In the genomic region with DNA sequence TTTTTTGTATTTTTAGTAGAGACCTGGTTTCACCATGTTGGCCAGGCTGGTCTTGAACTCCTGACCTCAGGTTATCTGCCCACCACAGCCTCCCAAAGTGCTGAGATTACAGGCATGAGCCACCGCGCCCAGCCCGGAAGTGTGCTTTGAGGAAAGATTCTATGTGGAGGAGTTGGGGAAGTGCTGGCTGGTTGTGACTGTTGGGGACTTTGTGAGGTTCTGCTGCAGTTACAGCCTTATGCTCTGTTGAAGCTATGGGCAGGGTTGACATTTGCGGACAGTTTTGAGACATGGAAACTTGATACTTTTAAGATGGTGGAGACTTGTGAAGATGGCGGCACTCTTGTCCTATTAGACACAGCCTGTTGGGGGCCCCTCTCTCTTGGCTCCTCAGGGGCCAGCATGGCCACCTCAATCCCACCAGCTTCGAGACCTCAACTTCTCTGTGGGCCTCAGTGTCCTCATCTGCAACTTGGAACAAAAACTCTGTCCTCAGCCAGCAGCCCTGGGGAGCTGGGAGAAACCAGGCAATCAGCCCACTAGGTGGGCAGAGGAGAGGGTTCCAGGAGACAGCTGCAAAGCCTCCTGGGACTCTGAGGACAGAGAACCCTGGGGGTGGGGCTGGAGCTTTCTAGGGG, we compare ENCODE assay signal across 11 cellular contexts. TPM values are rescaled to one million over a fixed set of nuclear protein-coding genes. Genes with fewer than 3 reads are reported as not detected.
A peak's percentile ranks its signal among the peaks of the same experiment; 100 is the strongest.
DNase-seq lines count a peak whose midpoint lies in the region; ATAC-seq, FAIRE-seq and TF ChIP-seq lines count a peak whose summit lies in the region.
"Had no signal": no experiment of that assay in that cellular context is flagged by ENCODE, and none has a peak within 500 bp of the region (broad histone marks: within the 10 kb centered on the region; RNA-seq: fewer than 3 reads in every experiment).

No MANE protein-coding gene starts in this region.

- intact Hi-C loops in GM12878 (cut with micrococcal nuclease; ENCODE audit: unreplicated experiment): no loop called here

- TF ChIP-seq EP300 in A549 (IDR thresholded peaks at IDR 0.05) (no peak), GM12878 (IDR thresholded peaks at IDR 0.05; ENCODE audit: borderline replicate concordance in 1 of 2, control insufficient read depth in 1 of 2, low read depth in 2 of 2, low read length in 2 of 2) (no peak)

- peaks cover 57% of the 10 kb centered on the region for H3K4me1 ChIP-seq in A549
- H3K4me1 ChIP-seq in HUES6 (ENCODE audit: control insufficient read depth, insufficient read depth, low read length): peaks cover 47% of the 10 kb centered on the region
- peaks cover 20% of the 10 kb centered on the region for H3K4me1 ChIP-seq in GM12878 (ENCODE audit: control insufficient read depth, insufficient read depth, low read length)
- H3K4me1 ChIP-seq in mucosa of stomach (ENCODE audit: control insufficient read depth, insufficient read depth, low read length): peaks cover 26% of the 10 kb centered on the region

- H3K36me3 ChIP-seq in HUES6 (ENCODE audit: control insufficient read depth, insufficient read depth, low read length) (no peaks in the 10 kb centered on the region), GM12878 (ENCODE audit: control insufficient read depth in 2 of 2, insufficient read depth in 2 of 2, low read length in 1 of 2) (no peaks in the 10 kb centered on the region), mucosa of stomach (ENCODE audit: control insufficient read depth, insufficient read depth, low read length) (no peaks in the 10 kb centered on the region)

- TF ChIP-seq RAD21 in A549 (conservative IDR thresholded peaks at IDR 0.05 in 1 of 2, IDR thresholded peaks at IDR 0.05 in 1 of 2) (no peak), GM12878 (IDR thresholded peaks at IDR 0.05; ENCODE audit: insufficient read depth, low read depth, low read length) (no peak)

- H3K27me3 ChIP-seq in HUES6 (ENCODE audit: control insufficient read depth, insufficient read depth, low read length): peaks cover 31% of the 10 kb centered on the region
- H3K27me3 ChIP-seq in GM12878 (replicated peaks in 1 of 2; ENCODE audit: control insufficient read depth in 2 of 2, insufficient read depth in 2 of 2, low read length in 1 of 2): no peaks in the 10 kb centered on the region
- peaks cover 10% of the 10 kb centered on the region for H3K27me3 ChIP-seq in mucosa of stomach (ENCODE audit: control insufficient read depth, insufficient read depth, low read length)

- no TSS peak for BruUV-seq in GM12878 (replicated peaks; lab: Mats Ljungman, UMichigan)

- no peak for TF ChIP-seq CTCF in A549 (IDR thresholded peaks at IDR 0.05)
- no peak for TF ChIP-seq CTCF in GM12878 (IDR thresholded peaks at IDR 0.05 in 2 of 3, conservative IDR thresholded peaks at IDR 0.05 in 1 of 3; ENCODE audit: control insufficient read depth in 2 of 3, extremely low read depth in 1 of 3, insufficient read depth in 1 of 3, low read depth in 3 of 3, low read length in 3 of 3)

- H3K4me3 ChIP-seq in A549 (no peak overlapping the region), HUES6 (ENCODE audit: low read depth, low read length) (peak overlapping the region; percentile 76), GM12878 (no peak overlapping the region), mucosa of stomach (ENCODE audit: low read length) (no peak overlapping the region)

- FAIRE-seq in A549 (lab: Jason Lieb, UNC) (no peak), GM12878 (lab: Jason Lieb, UNC) (no peak)

- ATAC-seq in A549 (no peak; a peak in 1 of 6 replicates), GM12878 (peak; percentile 4), HG03135 (IDR thresholded peaks at IDR 0.05; ENCODE audit: unreplicated experiment) (no peak)

- SMC1A ChIA-PET in GM12878 (lab: Charles Lee; ENCODE audit: uncharacterized antibody, unreplicated experiment): interaction anchor here (0.7 to 4.1 kb wide), 7 partner anchors 10 to 457 kb away, joined by 3 to 75 read pairs (median 3); no protein-coding TSS in a partner anchor

- POLR2A ChIA-PET in A549 (lab: Yijun Ruan, JAX): interaction anchor here (0.5 to 2.0 kb wide), 8 partner anchors 10 to 418 kb away, joined by 3 to 10 read pairs (median 6); partner anchors contain the start of gene IER5L
- POLR2A ChIA-PET in GM12878 (lab: Charles Lee): interaction anchor here (0.5 to 4.2 kb wide), 9 partner anchors 9 to 456 kb away, joined by 3 to 70 read pairs (median 5); partner anchors contain the start of gene IER5L

- in situ Hi-C loops in GM12878 (cut with MboI): no loop called here

- DNase-seq in A549 (ENCODE audit: low read depth in 1 of 2, low spot score in 1 of 2) (no peak), GM12878 (ENCODE audit: low read depth, low spot score) (no peak), NCI-H2107 (lab: John Stamatoyannopoulos, UW) (no peak), NCI-H2227 treated with DMSO at 0.1 percent for 48 hours (lab: John Stamatoyannopoulos, UW) (no peak), cerebellar nuclear complex (lab: John Stamatoyannopoulos, UW) (no peak)
- DNase-seq: activated gamma-delta T cell, NCI-H1694 had no signal

- H3K27ac ChIP-seq in A549 (peak overlapping the region; percentile 99 to 100), HUES6 (ENCODE audit: low read depth, low read length) (peak overlapping the region; percentile 77; the same call in 1 of the 2 replicates), GM12878 (ENCODE audit: control insufficient read depth, insufficient read depth) (no peak overlapping the region)

- CTCF ChIA-PET in A549 (lab: Yijun Ruan, JAX): interaction anchor here (0.7 to 23.2 kb wide), 14 partner anchors 9 to 460 kb away, joined by 3 to 653 read pairs (median 6); partner anchors contain the start of gene ASB6
- CTCF ChIA-PET in GM12878 (lab: Yijun Ruan, JAX): interaction anchor here (0.6 to 3.4 kb wide), 19 partner anchors 9 to 464 kb away, joined by 3 to 18 read pairs (median 5); no protein-coding TSS in a partner anchor

- RAD21 ChIA-PET in GM12878 (lab: Charles Lee; ENCODE audit: unreplicated experiment): interaction anchor here (0.7 to 3.4 kb wide), 11 partner anchors 12 to 457 kb away, joined by 3 to 61 read pairs (median 5); partner anchors contain the start of genes IER5L and NTMT1

- no peak overlapping the region for H2AFZ ChIP-seq in GM12878 (ENCODE audit: control insufficient read depth, low read depth, low read length)

- no peak overlapping the region for H3K9ac ChIP-seq in HUES6 (ENCODE audit: low read length)
- H3K9ac ChIP-seq in GM12878 (ENCODE audit: control insufficient read depth, insufficient read depth, low read length): no peak overlapping the region
- peak overlapping the region; percentile 59 for H3K9ac ChIP-seq in mucosa of stomach (ENCODE audit: low read length)

- TF ChIP-seq POLR2A in A549 (IDR thresholded peaks at IDR 0.05; ENCODE audit: low read length) (no peak), GM12878 (IDR thresholded peaks at IDR 0.05; ENCODE audit: low read depth, low read length) (no peak)

- WGBS in A549 (ENCODE audit: missing lambda C conversion rate): 88% methylated on average over 6 of the region's 6 CpGs
- WGBS in GM12878 (ENCODE audit: insufficient coverage, insufficient replicate concordance, low lambda C conversion rate, missing lambda C conversion rate): 49% methylated on average over 6 of the region's 6 CpGs

- H4K20me1 ChIP-seq in GM12878 (ENCODE audit: control insufficient read depth, insufficient read depth): no peaks in the 10 kb centered on the region

- H3K9me3 ChIP-seq in A549 (no peaks in the 10 kb centered on the region), HUES6 (ENCODE audit: control insufficient read depth, insufficient read depth, low read depth, low read length) (no peaks in the 10 kb centered on the region), GM12878 (replicated peaks; ENCODE audit: control insufficient read depth, insufficient read depth, low read length) (no peaks in the 10 kb centered on the region), mucosa of stomach (ENCODE audit: control insufficient read depth, low read length) (no peaks in the 10 kb centered on the region)

- H3K4me2 ChIP-seq in A549 (peak overlapping the region; percentile 94), GM12878 (ENCODE audit: control insufficient read depth, insufficient read depth) (peak overlapping the region; percentile 40; the same call in 1 of the 2 replicates)

- H3K79me2 ChIP-seq in GM12878 (ENCODE audit: control insufficient read depth, insufficient read depth, low read length): no peaks in the 10 kb centered on the region

RNA-seq across cellular contexts. Expression of gene C9orf50, which starts 24.9 kb away (rescaled TPM):
- polyA plus RNA-seq in A549 (2011; rRNA removed): 0.10 TPM in 1 of 2 replicates, not detected in the other
- 0.08 TPM in 1 of 2 replicates, not detected in the other for polyA plus RNA-seq in A549 (2012; cell fraction: cytosol; rRNA removed)
- 0.07 TPM in 1 of 2 replicates, not detected in the other for polyA plus RNA-seq in A549 (2012; cell fraction: nucleus; rRNA removed)
- 0.05 TPM in 1 of 3 replicates, not detected in the others for polyA plus RNA-seq in A549 (2017; fragmentation: RNase III; extraction: RNeasy Plus Mini Kit Qiagen cat#74134 plus additional on column Dnase treatment)
- not detected in 2 replicates for polyA minus RNA-seq in A549 (2011; rRNA and poly(A)+ RNA removed)
- total RNA-seq in GM12878 (2013; cell fraction: nucleolus; rRNA removed): 0.44 TPM in 1 of 2 replicates, not detected in the other
- total RNA-seq in GM12878 (2014; rRNA removed): not detected in 2 replicates
- not detected in 2 replicates for total RNA-seq in GM12878 (2014; rRNA removed; fragmentation: Illumina TruSeq; extraction: Trizol)
- not detected in 2 replicates for total RNA-seq in GM12878 (2021)
- polyA plus RNA-seq in GM12878 (2011; ENCODE audit: low read depth): not detected
- polyA plus RNA-seq in GM12878 (2011; rRNA removed): not detected in 2 replicates
- not detected in 2 replicates for polyA plus RNA-seq in GM12878 (2011; cell fraction: cytosol; rRNA removed)
- polyA plus RNA-seq in GM12878 (2011; cell fraction: nucleus; rRNA removed): 0.09 TPM in 1 of 2 replicates, not detected in the other
- not detected in 2 replicates for polyA plus RNA-seq in GM12878 (2012)
- polyA plus RNA-seq in GM12878 (2014; fragmentation: Illumina TruSeq; extraction: Trizol): not detected in 2 replicates
- not detected for polyA plus RNA-seq in GM12878 (2014; fragmentation: Nextera tagmentation; extraction: Ambion mirVana)
- polyA plus RNA-seq in GM12878 (2014; rRNA removed): not detected in 2 replicates
- polyA plus RNA-seq in GM12878 (2016; fragmentation: Nextera tagmentation; extraction: Ambion mirVana): not detected
- not detected in 2 replicates for polyA minus RNA-seq in GM12878 (2011; rRNA and poly(A)+ RNA removed)
- not detected in 2 replicates for polyA minus RNA-seq in GM12878 (2011; cell fraction: cytosol; rRNA and poly(A)+ RNA removed)
- polyA minus RNA-seq in GM12878 (2011; cell fraction: nucleus; rRNA and poly(A)+ RNA removed): not detected in 2 replicates
- total RNA-seq: SK-MEL-5 had no signal

RNA-seq across cellular contexts. Expression of gene NTMT1, which starts 29.9 kb away (rescaled TPM):
- 39.2 and 49.4 TPM in 2 replicates for polyA plus RNA-seq in A549 (2011; rRNA removed)
- polyA plus RNA-seq in A549 (2012; cell fraction: cytosol; rRNA removed): 114 and 118 TPM in 2 replicates
- 71.4 and 87.0 TPM in 2 replicates for polyA plus RNA-seq in A549 (2012; cell fraction: nucleus; rRNA removed)
- 75.8 to 96.4 TPM (median 92.2 TPM) in 3 replicates for polyA plus RNA-seq in A549 (2017; fragmentation: RNase III; extraction: RNeasy Plus Mini Kit Qiagen cat#74134 plus additional on column Dnase treatment)
- 29.6 and 37.6 TPM in 2 replicates for polyA minus RNA-seq in A549 (2011; rRNA and poly(A)+ RNA removed)
- 15.1 and 18.7 TPM in 2 replicates for total RNA-seq in GM12878 (2013; cell fraction: nucleolus; rRNA removed)
- 31.9 and 37.9 TPM in 2 replicates for total RNA-seq in GM12878 (2014; rRNA removed)
- total RNA-seq in GM12878 (2014; rRNA removed; fragmentation: Illumina TruSeq; extraction: Trizol): 25.2 and 26.3 TPM in 2 replicates
- total RNA-seq in GM12878 (2021): 37.7 and 40.7 TPM in 2 replicates
- polyA plus RNA-seq in GM12878 (2011; ENCODE audit: low read depth): 10.9 TPM
- 26.9 and 47.1 TPM in 2 replicates for polyA plus RNA-seq in GM12878 (2011; rRNA removed)
- polyA plus RNA-seq in GM12878 (2011; cell fraction: cytosol; rRNA removed): 47.8 and 73.5 TPM in 2 replicates
- 28.5 and 36.6 TPM in 2 replicates for polyA plus RNA-seq in GM12878 (2011; cell fraction: nucleus; rRNA removed)
- 19.6 and 22.2 TPM in 2 replicates for polyA plus RNA-seq in GM12878 (2012)
- 19.6 and 27.7 TPM in 2 replicates for polyA plus RNA-seq in GM12878 (2014; fragmentation: Illumina TruSeq; extraction: Trizol)
- 10 to 100 TPM; 12.8 to 18.3 TPM for polyA plus RNA-seq in GM12878 (2014; fragmentation: Nextera tagmentation; extraction: Ambion mirVana)
- polyA plus RNA-seq in GM12878 (2014; rRNA removed): 47.6 and 54.2 TPM in 2 replicates
- 10 to 100 TPM; 78.3 to 85.4 TPM for polyA plus RNA-seq in GM12878 (2016; fragmentation: Nextera tagmentation; extraction: Ambion mirVana)
- 18.3 and 34.0 TPM in 2 replicates for polyA minus RNA-seq in GM12878 (2011; rRNA and poly(A)+ RNA removed)
- polyA minus RNA-seq in GM12878 (2011; cell fraction: cytosol; rRNA and poly(A)+ RNA removed): 11.1 and 16.9 TPM in 2 replicates
- polyA minus RNA-seq in GM12878 (2011; cell fraction: nucleus; rRNA and poly(A)+ RNA removed): 6.4 and 15.8 TPM in 2 replicates

RNA-seq across cellular contexts. Expression of gene ASB6, which starts 45.9 kb away (rescaled TPM):
- polyA plus RNA-seq in A549 (2011; rRNA removed) (9.2 and 9.4 TPM in 2 replicates), A549 (2017; fragmentation: RNase III; extraction: RNeasy Plus Mini Kit Qiagen cat#74134 plus additional on column Dnase treatment) (16.3 to 17.3 TPM (median 16.3 TPM) in 3 replicates), GM12878 (2011; rRNA removed) (3.7 and 7.9 TPM in 2 replicates), GM12878 (2014; fragmentation: Illumina TruSeq; extraction: Trizol) (3.6 and 8.3 TPM in 2 replicates), GM12878 (2014; fragmentation: Nextera tagmentation; extraction: Ambion mirVana) (1 to 10 TPM in 1 of 2 experiments, under 1 TPM in 1; 0.80 to 1.1 TPM), GM12878 (2014; rRNA removed) (15.8 and 16.3 TPM in 2 replicates), GM12878 (2016; fragmentation: Nextera tagmentation; extraction: Ambion mirVana) (10 to 100 TPM; 15.8 to 18.2 TPM)
- polyA plus RNA-seq in A549 (2012; cell fraction: cytosol; rRNA removed): 19.0 and 23.7 TPM in 2 replicates
- 31.4 and 37.7 TPM in 2 replicates for polyA plus RNA-seq in A549 (2012; cell fraction: nucleus; rRNA removed)
- 7.4 and 8.4 TPM in 2 replicates for polyA minus RNA-seq in A549 (2011; rRNA and poly(A)+ RNA removed)
- total RNA-seq in GM12878 (2013; cell fraction: nucleolus; rRNA removed): 6.0 and 8.6 TPM in 2 replicates
- total RNA-seq in GM12878 (2014; rRNA removed) (11.1 and 11.4 TPM in 2 replicates), GM12878 (2014; rRNA removed; fragmentation: Illumina TruSeq; extraction: Trizol) (4.7 and 5.2 TPM in 2 replicates), GM12878 (2021) (15.1 and 15.2 TPM in 2 replicates)
- polyA plus RNA-seq in GM12878 (2011; ENCODE audit: low read depth): 4.7 TPM
- polyA plus RNA-seq in GM12878 (2011; cell fraction: cytosol; rRNA removed): 9.8 and 13.0 TPM in 2 replicates
- polyA plus RNA-seq in GM12878 (2011; cell fraction: nucleus; rRNA removed): 20.2 and 23.7 TPM in 2 replicates
- polyA plus RNA-seq in GM12878 (2012): 8.1 and 8.5 TPM in 2 replicates
- polyA minus RNA-seq in GM12878 (2011; rRNA and poly(A)+ RNA removed): 3.7 and 7.9 TPM in 2 replicates
- polyA minus RNA-seq in GM12878 (2011; cell fraction: cytosol; rRNA and poly(A)+ RNA removed): 3.0 and 3.1 TPM in 2 replicates
- 3.9 and 6.4 TPM in 2 replicates for polyA minus RNA-seq in GM12878 (2011; cell fraction: nucleus; rRNA and poly(A)+ RNA removed)
